ENCODE assay signal across 10 cellular contexts in genomic region chr22:19730141-19730661, GRCh38. TPM values are rescaled to one million over a fixed set of nuclear protein-coding genes. Genes with fewer than 3 reads are reported as not detected.
DNase-seq lines count a peak whose midpoint lies in the region; ATAC-seq and TF ChIP-seq lines count a peak whose summit lies in the region.
"Had no signal": no experiment of that assay in that cellular context is flagged by ENCODE, and none has a peak within 500 bp of the region (broad histone marks: within the 10 kb centered on the region; RNA-seq: fewer than 3 reads in every experiment).

No MANE protein-coding gene starts in this region.

- POLR2A ChIA-PET in activated CD8-positive, alpha-beta T cell treated with anti-CD3 and anti-CD28 coated beads for 36 hours (lab: Charles Lee): interaction anchor here (0.6 to 1.8 kb wide), 6 partner anchors 10 to 405 kb away, joined by 3 to 7 read pairs (median 4); partner anchors contain the start of genes COMT and TXNRD2

- H3K18ac ChIP-seq in mesendoderm (ENCODE audit: low read length): no peak overlapping the region

- H3K56ac ChIP-seq in mesendoderm (ENCODE audit: low read length): peak overlapping the region; percentile 79

- DNase-seq in activated naive CD4-positive, alpha-beta T cell treated with anti-CD3 and anti-CD28 coated beads, Interleukin-2, amount 50 U/mL, for 72 hours (ENCODE audit: low spot score in 2 of 2): no peak
- no peak for DNase-seq in activated naive CD4-positive, alpha-beta T cell treated with anti-CD3 and anti-CD28 coated beads for 36 hours
- DNase-seq in activated CD8-positive, alpha-beta T cell treated with anti-CD3 and anti-CD28 coated beads for 36 hours: no peak
- no peak for DNase-seq in mesendoderm
- no peak for DNase-seq in NCI-H2171 treated with DMSO at 0.1 percent for 48 hours (lab: John Stamatoyannopoulos, UW)
- DNase-seq in NCI-H345 treated with DMSO at 0.1 percent for 48 hours (lab: John Stamatoyannopoulos, UW; ENCODE audit: unreplicated experiment): no peak
- DNase-seq in NCI-H2029 treated with DMSO at 0.1 percent for 48 hours (lab: John Stamatoyannopoulos, UW): no peak

- H3K4ac ChIP-seq in mesendoderm (ENCODE audit: low read depth, low read length): no peak overlapping the region

- H3K27ac ChIP-seq in mesendoderm (ENCODE audit: low read depth, low read length): no peak overlapping the region
- H3K27ac ChIP-seq in subcutaneous abdominal adipose tissue (ENCODE audit: low read depth, low read length): no peak overlapping the region
- H3K27ac ChIP-seq: neutrophil had no signal

- peaks cover under 1% of the 10 kb centered on the region for H3K4me1 Mint-ChIP-seq in activated naive CD4-positive, alpha-beta T cell treated with anti-CD3 and anti-CD28 coated beads for 36 hours (ENCODE audit: low read depth)
- peaks cover 2% of the 10 kb centered on the region for H3K4me1 Mint-ChIP-seq in activated CD8-positive, alpha-beta T cell treated with anti-CD3 and anti-CD28 coated beads for 36 hours (ENCODE audit: low read depth)

- no peak overlapping the region for H3K4me2 ChIP-seq in mesendoderm (ENCODE audit: low read length)

- H3K4me3 ChIP-seq in mesendoderm (ENCODE audit: low read length) (no peak overlapping the region), subcutaneous abdominal adipose tissue (ENCODE audit: low read depth in 1 of 5, low read length in 5 of 5) (no peak overlapping the region)

- H3K4me3 Mint-ChIP-seq in activated naive CD4-positive, alpha-beta T cell treated with anti-CD3 and anti-CD28 coated beads for 36 hours: no peak overlapping the region
- H3K4me3 Mint-ChIP-seq in activated CD8-positive, alpha-beta T cell treated with anti-CD3 and anti-CD28 coated beads for 36 hours: no peak overlapping the region

- no peak overlapping the region for H2AK5ac ChIP-seq in mesendoderm (ENCODE audit: low read length)

- no peaks in the 10 kb centered on the region for H3K36me3 ChIP-seq in mesendoderm (ENCODE audit: control insufficient read depth, insufficient read depth, low read length)
- H3K36me3 ChIP-seq in subcutaneous abdominal adipose tissue (ENCODE audit: control insufficient read depth in 5 of 5, insufficient read depth in 5 of 5, low read length in 5 of 5): no peaks in the 10 kb centered on the region
- H3K36me3 ChIP-seq: neutrophil had no signal

- no peaks in the 10 kb centered on the region for H3K79me2 ChIP-seq in mesendoderm (ENCODE audit: control insufficient read depth, insufficient read depth, low read length)

- no peaks in the 10 kb centered on the region for H3K4me1 ChIP-seq in mesendoderm (ENCODE audit: control insufficient read depth, low read depth, low read length)
- peaks cover 0 to 14% (median 7%) of the 10 kb centered on the region in 5 donors for H3K4me1 ChIP-seq in subcutaneous abdominal adipose tissue (ENCODE audit: control insufficient read depth in 5 of 5, insufficient read depth in 5 of 5, low read length in 5 of 5)

- H3K27me3 Mint-ChIP-seq in activated naive CD4-positive, alpha-beta T cell treated with anti-CD3 and anti-CD28 coated beads for 36 hours (ENCODE audit: low read depth): peaks cover 3% of the 10 kb centered on the region
- H3K27me3 Mint-ChIP-seq in activated CD8-positive, alpha-beta T cell treated with anti-CD3 and anti-CD28 coated beads for 36 hours: peaks cover 5% of the 10 kb centered on the region

- no CpG with 5 or more reads among the region's 13 CpGs for WGBS in mesendoderm (ENCODE audit: extremely low coverage, insufficient coverage, low lambda C conversion rate)

- no peak for TF ChIP-seq CTCF in activated CD8-positive, alpha-beta T cell treated with anti-CD3 and anti-CD28 coated beads for 36 hours (IDR thresholded peaks at IDR 0.05)

- H3K79me1 ChIP-seq in mesendoderm (ENCODE audit: low read length): no peaks in the 10 kb centered on the region

- H3K36me3 Mint-ChIP-seq in activated naive CD4-positive, alpha-beta T cell treated with anti-CD3 and anti-CD28 coated beads, Interleukin-2, amount 50 U/mL, for 72 hours: no peaks in the 10 kb centered on the region
- no peaks in the 10 kb centered on the region for H3K36me3 Mint-ChIP-seq in activated naive CD4-positive, alpha-beta T cell treated with anti-CD3 and anti-CD28 coated beads for 36 hours (ENCODE audit: low read depth)
- no peaks in the 10 kb centered on the region for H3K36me3 Mint-ChIP-seq in activated CD8-positive, alpha-beta T cell treated with anti-CD3 and anti-CD28 coated beads for 36 hours (ENCODE audit: low read depth)
- H3K36me3 Mint-ChIP-seq: immature natural killer cell had no signal

- CTCF ChIA-PET in activated naive CD4-positive, alpha-beta T cell treated with anti-CD3 and anti-CD28 coated beads for 36 hours (lab: Charles Lee): interaction anchor here (0.5 to 4.1 kb wide), 53 partner anchors 10 to 284 kb away, joined by 3 to 81 read pairs (median 4); partner anchors contain the start of genes COMT, GNB1L, RTL10 and TBX1
- CTCF ChIA-PET in activated CD8-positive, alpha-beta T cell treated with anti-CD3 and anti-CD28 coated beads for 36 hours (lab: Charles Lee): interaction anchor here (0.6 to 6.3 kb wide), 54 partner anchors 11 to 329 kb away, joined by 3 to 144 read pairs (median 4); no protein-coding TSS in a partner anchor

- H2BK120ac ChIP-seq in mesendoderm (ENCODE audit: low read depth, low read length): no peak overlapping the region

- ATAC-seq in activated naive CD4-positive, alpha-beta T cell treated with anti-CD3 and anti-CD28 coated beads, Interleukin-2, amount 50 U/mL, for 72 hours: peak; percentile 24 to 29
- peak; percentile 12 for ATAC-seq in activated CD8-positive, alpha-beta T cell treated with anti-CD3 and anti-CD28 coated beads for 36 hours

- no peaks in the 10 kb centered on the region for H3K9me3 ChIP-seq in subcutaneous abdominal adipose tissue (ENCODE audit: control insufficient read depth in 5 of 5, low read length in 5 of 5)
- H3K9me3 ChIP-seq: neutrophil had no signal

- H3K27ac Mint-ChIP-seq in activated naive CD4-positive, alpha-beta T cell treated with anti-CD3 and anti-CD28 coated beads, Interleukin-2, amount 50 U/mL, for 72 hours: peak overlapping the region in 1 of 2 donors; percentile 60
- H3K27ac Mint-ChIP-seq in activated naive CD4-positive, alpha-beta T cell treated with anti-CD3 and anti-CD28 coated beads for 36 hours: no peak overlapping the region
- H3K27ac Mint-ChIP-seq in activated CD8-positive, alpha-beta T cell treated with anti-CD3 and anti-CD28 coated beads for 36 hours: no peak overlapping the region
- H3K27ac Mint-ChIP-seq: immature natural killer cell had no signal

- no peak overlapping the region for H2BK5ac ChIP-seq in mesendoderm (ENCODE audit: low read length)

- H3K27me3 ChIP-seq in mesendoderm (ENCODE audit: insufficient read depth, low read length, poor library complexity) (peaks cover 4% of the 10 kb centered on the region), subcutaneous abdominal adipose tissue (ENCODE audit: control insufficient read depth in 5 of 5, insufficient read depth in 4 of 5, low read length in 5 of 5) (peaks cover 0 to 14% (median 7%) of the 10 kb centered on the region in 5 donors)

- no peak overlapping the region for H4K5ac ChIP-seq in mesendoderm (ENCODE audit: low read length)

- intact Hi-C loops in activated naive CD4-positive, alpha-beta T cell treated with anti-CD3 and anti-CD28 coated beads for 36 hours (cut with micrococcal nuclease): loop anchor here (1.0 to 5.0 kb wide), 3 partner anchors 162 to 217 kb away; no protein-coding TSS in a partner anchor
- intact Hi-C loops in activated CD8-positive, alpha-beta T cell treated with anti-CD3 and anti-CD28 coated beads for 36 hours (cut with micrococcal nuclease): no loop called here

- no peak overlapping the region for H2BK15ac ChIP-seq in mesendoderm (replicated peaks; ENCODE audit: low read depth)

- no peaks in the 10 kb centered on the region for H3K9me3 Mint-ChIP-seq in activated naive CD4-positive, alpha-beta T cell treated with anti-CD3 and anti-CD28 coated beads, Interleukin-2, amount 50 U/mL, for 72 hours
- H3K9me3 Mint-ChIP-seq in activated naive CD4-positive, alpha-beta T cell treated with anti-CD3 and anti-CD28 coated beads for 36 hours: no peaks in the 10 kb centered on the region
- no peaks in the 10 kb centered on the region for H3K9me3 Mint-ChIP-seq in activated CD8-positive, alpha-beta T cell treated with anti-CD3 and anti-CD28 coated beads for 36 hours
- H3K9me3 Mint-ChIP-seq: immature natural killer cell had no signal

- H3K23ac ChIP-seq in mesendoderm (ENCODE audit: low read length): no peak overlapping the region

- H3K9ac ChIP-seq in mesendoderm (ENCODE audit: low read length) (peak overlapping the region; percentile 60), subcutaneous abdominal adipose tissue (ENCODE audit: low read length in 5 of 5) (peak overlapping the region in 3 of 5 donors; percentile 47 to 58 (median 53))

- H4K8ac ChIP-seq in mesendoderm (ENCODE audit: low read depth, low read length): no peak overlapping the region

RNA-seq across cellular contexts. Expression of gene GP1BB, which starts 6.9 kb away (rescaled TPM):
- total RNA-seq in activated naive CD4-positive, alpha-beta T cell treated with anti-CD3 and anti-CD28 coated beads, Interleukin-2, amount 50 U/mL, for 72 hours: not detected
- not detected for total RNA-seq in activated naive CD4-positive, alpha-beta T cell treated with anti-CD3 and anti-CD28 coated beads for 36 hours
- total RNA-seq in activated CD8-positive, alpha-beta T cell treated with anti-CD3 and anti-CD28 coated beads for 36 hours: not detected
- 0.52 TPM for polyA plus RNA-seq in mesendoderm (2013, experiment 1 of 2)
- 0.45 TPM for polyA plus RNA-seq in mesendoderm (2013, experiment 2 of 2)

RNA-seq across cellular contexts. Expression of gene SEPTIN5, which starts 15.9 kb away (rescaled TPM):
- total RNA-seq in activated naive CD4-positive, alpha-beta T cell treated with anti-CD3 and anti-CD28 coated beads, Interleukin-2, amount 50 U/mL, for 72 hours: 1 to 10 TPM in 1 of 2 donors, under 1 TPM in 1; 0.41 to 1.2 TPM
- total RNA-seq in activated naive CD4-positive, alpha-beta T cell treated with anti-CD3 and anti-CD28 coated beads for 36 hours: under 1 TPM; 0.47 to 0.81 TPM
- 1 to 10 TPM; 1.3 to 1.5 TPM for total RNA-seq in activated CD8-positive, alpha-beta T cell treated with anti-CD3 and anti-CD28 coated beads for 36 hours
- 6.2 TPM for polyA plus RNA-seq in mesendoderm (2013, experiment 1 of 2)
- polyA plus RNA-seq in mesendoderm (2013, experiment 2 of 2): 5.7 TPM

RNA-seq across cellular contexts. Expression of gene TBX1, which starts 30.4 kb away (rescaled TPM):
- total RNA-seq in activated naive CD4-positive, alpha-beta T cell treated with anti-CD3 and anti-CD28 coated beads, Interleukin-2, amount 50 U/mL, for 72 hours: not detected
- total RNA-seq in activated naive CD4-positive, alpha-beta T cell treated with anti-CD3 and anti-CD28 coated beads for 36 hours: not detected
- total RNA-seq in activated CD8-positive, alpha-beta T cell treated with anti-CD3 and anti-CD28 coated beads for 36 hours: not detected
- 0.03 TPM for polyA plus RNA-seq in mesendoderm (2013, experiment 1 of 2)
- polyA plus RNA-seq in mesendoderm (2013, experiment 2 of 2): 0.10 TPM
